Comparison of ENCODE assay signal across 12 cellular contexts in the genomic region with DNA sequence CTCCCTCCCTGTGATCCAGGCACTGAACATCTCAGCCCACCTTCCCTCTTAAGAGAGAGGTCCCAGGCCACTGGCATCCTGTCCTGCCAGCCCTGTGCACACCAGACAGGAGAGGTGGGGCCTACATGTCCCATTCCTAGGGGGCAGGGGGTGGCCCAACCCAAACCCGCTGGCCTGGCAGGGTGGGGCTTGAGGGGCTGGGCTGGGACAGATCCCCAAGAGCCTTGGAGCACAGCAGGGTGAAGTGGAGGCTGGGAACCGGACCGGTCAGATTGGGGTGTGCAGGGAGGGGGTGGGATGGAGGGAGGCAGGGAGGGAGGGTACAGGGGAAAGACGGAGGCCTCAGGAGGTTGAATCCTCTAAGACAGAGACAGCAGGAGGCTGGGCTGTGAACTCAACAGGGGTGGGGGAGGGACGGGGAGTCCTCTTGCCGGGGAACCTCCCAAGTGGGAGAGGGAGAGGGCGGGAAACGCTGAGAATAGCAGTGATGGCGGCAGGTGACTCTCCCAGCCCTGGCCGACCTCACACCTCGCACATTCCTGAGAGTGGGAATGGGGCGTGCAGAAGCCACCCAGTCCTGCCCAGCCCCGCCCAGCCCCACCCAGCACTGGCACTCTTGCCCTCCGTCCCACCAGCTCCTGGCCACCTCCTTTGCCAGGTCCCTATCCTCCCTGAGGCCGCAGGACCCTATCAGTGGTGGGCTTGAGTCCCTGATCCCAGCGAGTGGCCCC. TPM values are rescaled to one million over a fixed set of nuclear protein-coding genes. Genes with fewer than 3 reads are reported as not detected.
DNase-seq lines count a peak whose midpoint lies in the region; ATAC-seq, FAIRE-seq and TF ChIP-seq lines count a peak whose summit lies in the region.
"Had no signal": no experiment of that assay in that cellular context is flagged by ENCODE, and none has a peak within 500 bp of the region (broad histone marks: within the 10 kb centered on the region; RNA-seq: fewer than 3 reads in every experiment).

No MANE protein-coding gene starts in this region.

- no peak for TF ChIP-seq POLR2A in thyroid gland (IDR thresholded peaks at IDR 0.05)
- TF ChIP-seq POLR2A in adrenal gland (IDR thresholded peaks at IDR 0.05): no peak
- TF ChIP-seq POLR2A in ovary (IDR thresholded peaks at IDR 0.05): no peak

- no peaks in the 10 kb centered on the region for H3K27me3 ChIP-seq in astrocyte (ENCODE audit: insufficient read depth, low read length)
- H3K27me3 ChIP-seq in lower lobe of right lung (ENCODE audit: low read depth): no peaks in the 10 kb centered on the region
- H3K27me3 ChIP-seq in thyroid gland: no peaks in the 10 kb centered on the region
- no peaks in the 10 kb centered on the region for H3K27me3 ChIP-seq in adrenal gland
- no peaks in the 10 kb centered on the region for H3K27me3 ChIP-seq in ovary

- peaks cover 52% of the 10 kb centered on the region for H3K36me3 Mint-ChIP-seq in activated naive CD4-positive, alpha-beta T cell treated with anti-CD3 and anti-CD28 coated beads, Interleukin-2, amount 10 ng/mL, durations not matched to agents 7 days and 5 days
- peaks cover 7% of the 10 kb centered on the region for H3K36me3 Mint-ChIP-seq in astrocyte (ENCODE audit: low read depth, unreplicated experiment)

- no peak overlapping the region for H3K27ac ChIP-seq in astrocyte (ENCODE audit: low read depth, low read length)
- H3K27ac ChIP-seq in lower lobe of right lung: peak overlapping the region; percentile 64
- H3K27ac ChIP-seq in thyroid gland: peak overlapping the region; percentile 11 to 43 (median 17)
- H3K27ac ChIP-seq in adrenal gland: peak overlapping the region in 2 of 5 donors; percentile 60 to 78
- no peak overlapping the region for H3K27ac ChIP-seq in ovary

- TF ChIP-seq CTCF in astrocyte (IDR thresholded peaks at IDR 0.05; ENCODE audit: insufficient read depth, low read depth, low read length): no peak
- no peak for TF ChIP-seq CTCF in lower lobe of right lung (IDR thresholded peaks at IDR 0.05)
- TF ChIP-seq CTCF in thyroid gland (IDR thresholded peaks at IDR 0.05): no peak
- TF ChIP-seq CTCF in adrenal gland (IDR thresholded peaks at IDR 0.05): no peak
- no peak for TF ChIP-seq CTCF in ovary (IDR thresholded peaks at IDR 0.05)

- no peak for DNase-seq in activated naive CD4-positive, alpha-beta T cell treated with anti-CD3 and anti-CD28 coated beads, Interleukin-2, amount 10 ng/mL, durations not matched to agents 7 days and 5 days
- DNase-seq in activated naive CD4-positive, alpha-beta T cell treated with Interleukin-2 at 50 U/mL for 16 hours: no peak
- DNase-seq in astrocyte (ENCODE audit: low read depth) (no peak), lower lobe of right lung (peak; percentile 74), thyroid gland (no peak), NCI-H345 (lab: John Stamatoyannopoulos, UW) (no peak), adrenal gland (no peak), ovary (no peak)
- DNase-seq: activated CD4-positive, CD25-positive, alpha-beta regulatory T cell; naive B cell; RPMI8226 had no signal

- CTCF ChIA-PET in activated naive CD4-positive, alpha-beta T cell treated with anti-CD3 and anti-CD28 coated beads, Interleukin-2, amount 10 ng/mL, durations not matched to agents 7 days and 5 days (lab: Charles Lee): no interaction called here

- H2AFZ ChIP-seq in astrocyte (ENCODE audit: low read depth, low read length): no peak overlapping the region

- H3K9me3 Mint-ChIP-seq in activated naive CD4-positive, alpha-beta T cell treated with anti-CD3 and anti-CD28 coated beads, Interleukin-2, amount 10 ng/mL, durations not matched to agents 7 days and 5 days: no peaks in the 10 kb centered on the region
- no peaks in the 10 kb centered on the region for H3K9me3 Mint-ChIP-seq in astrocyte (ENCODE audit: unreplicated experiment)
- H3K9me3 Mint-ChIP-seq: activated T-helper 17 cell treated with anti-CD3 and anti-CD28 coated beads, Interleukin-2, amount 50 U/mL, for 72 hours; naive B cell had no signal

- H3K4me2 ChIP-seq in astrocyte (ENCODE audit: low read length): peak overlapping the region; percentile 18

- peaks cover 65% of the 10 kb centered on the region for H4K20me1 ChIP-seq in astrocyte (ENCODE audit: insufficient read depth, low read length)

- TF ChIP-seq EP300 in ovary (IDR thresholded peaks at IDR 0.05): no peak

- no peaks in the 10 kb centered on the region for H3K9me3 ChIP-seq in astrocyte (ENCODE audit: insufficient read depth, low read depth, low read length)
- no peaks in the 10 kb centered on the region for H3K9me3 ChIP-seq in lower lobe of right lung
- H3K9me3 ChIP-seq in thyroid gland: no peaks in the 10 kb centered on the region
- H3K9me3 ChIP-seq in adrenal gland (replicated peaks in 1 of 3): no peaks in the 10 kb centered on the region
- H3K9me3 ChIP-seq in ovary: no peaks in the 10 kb centered on the region

- H3K79me2 ChIP-seq in astrocyte (ENCODE audit: insufficient read depth, low read length): peaks cover 24% of the 10 kb centered on the region

- no peaks in the 10 kb centered on the region for H3K27me3 Mint-ChIP-seq in activated naive CD4-positive, alpha-beta T cell treated with anti-CD3 and anti-CD28 coated beads, Interleukin-2, amount 10 ng/mL, durations not matched to agents 7 days and 5 days
- no peaks in the 10 kb centered on the region for H3K27me3 Mint-ChIP-seq in astrocyte (ENCODE audit: low read depth, unreplicated experiment)
- H3K27me3 Mint-ChIP-seq: activated T-helper 17 cell treated with anti-CD3 and anti-CD28 coated beads, Interleukin-2, amount 50 U/mL, for 72 hours; naive B cell had no signal

- no peaks in the 10 kb centered on the region for H3K36me3 ChIP-seq in astrocyte (ENCODE audit: insufficient read depth, low read length)
- H3K36me3 ChIP-seq in lower lobe of right lung: peaks cover 60% of the 10 kb centered on the region
- peaks cover 0 to 5% of the 10 kb centered on the region in 2 donors for H3K36me3 ChIP-seq in thyroid gland
- H3K36me3 ChIP-seq in adrenal gland (replicated peaks in 1 of 2): peaks cover 0 to 43% of the 10 kb centered on the region in 2 donors
- no peaks in the 10 kb centered on the region for H3K36me3 ChIP-seq in ovary

- peak; percentile 60 to 64 for ATAC-seq in lower lobe of right lung

- no peak overlapping the region for H3K4me3 Mint-ChIP-seq in activated naive CD4-positive, alpha-beta T cell treated with anti-CD3 and anti-CD28 coated beads, Interleukin-2, amount 10 ng/mL, durations not matched to agents 7 days and 5 days
- no peak overlapping the region for H3K4me3 Mint-ChIP-seq in astrocyte (ENCODE audit: unreplicated experiment)

- H3K9ac ChIP-seq in astrocyte (ENCODE audit: low read length): no peak overlapping the region

- H3K4me1 ChIP-seq in astrocyte (ENCODE audit: insufficient read depth, low read length) (peaks cover 11% of the 10 kb centered on the region), lower lobe of right lung (peaks cover 44% of the 10 kb centered on the region), thyroid gland (peaks cover 30 to 50% of the 10 kb centered on the region in 2 donors), adrenal gland (replicated peaks in 1 of 2) (peaks cover 24 to 53% of the 10 kb centered on the region in 2 donors), ovary (ENCODE audit: insufficient read depth) (peaks cover 13% of the 10 kb centered on the region)

- peaks cover 57% of the 10 kb centered on the region for H3K4me1 Mint-ChIP-seq in activated naive CD4-positive, alpha-beta T cell treated with anti-CD3 and anti-CD28 coated beads, Interleukin-2, amount 10 ng/mL, durations not matched to agents 7 days and 5 days
- peaks cover 16% of the 10 kb centered on the region for H3K4me1 Mint-ChIP-seq in astrocyte (ENCODE audit: low read depth, unreplicated experiment)

- peak overlapping the region; percentile 19 for H3K27ac Mint-ChIP-seq in activated naive CD4-positive, alpha-beta T cell treated with anti-CD3 and anti-CD28 coated beads, Interleukin-2, amount 10 ng/mL, durations not matched to agents 7 days and 5 days
- no peak overlapping the region for H3K27ac Mint-ChIP-seq in astrocyte (ENCODE audit: unreplicated experiment)

- WGBS in thyroid gland, 2 donors: 66 to 70% methylated on average over 5 to 13 of the region's 16 CpGs
- 75 to 84% (median 80%) methylated on average over 11 to 16 of the region's 16 CpGs for WGBS in adrenal gland, 4 donors
- 58 to 66% (median 62%) methylated on average over 14 to 16 of the region's 16 CpGs for WGBS in ovary, 3 donors

- FAIRE-seq in astrocyte (lab: Jason Lieb, UNC): no peak

- intact Hi-C loops in lower lobe of right lung (cut with DNase I): no loop called here
- intact Hi-C loops in thyroid gland (cut with DNase I): no loop called here
- intact Hi-C loops in adrenal gland (cut with DNase I): no loop called here
- intact Hi-C loops in ovary (cut with DNase I): loop anchor here (5.0 to 10.0 kb wide), 5 partner anchors 90 to 613 kb away; a partner anchor contains a TSS

- H3K4me3 ChIP-seq in astrocyte (ENCODE audit: insufficient read depth, low read depth, low read length) (no peak overlapping the region), lower lobe of right lung (peak overlapping the region; percentile 21), thyroid gland (replicated peaks in 1 of 3) (no peak overlapping the region), adrenal gland (no peak overlapping the region), ovary (no peak overlapping the region)

RNA-seq across cellular contexts. Expression of a gene that starts 6.7 kb away (rescaled TPM):
- 52.9 and 53.4 TPM in 2 replicates for total RNA-seq in astrocyte
- 53.6 TPM for total RNA-seq in lower lobe of right lung
- total RNA-seq in thyroid gland: 10 to 100 TPM; 22.7 to 37.8 (median 27.9) TPM
- 10 to 100 TPM; 41.4 to 96.1 (median 60.7) TPM for total RNA-seq in adrenal gland
- 10 to 100 TPM; 11.2 to 80.5 (median 73.6) TPM for polyA plus RNA-seq in adrenal gland
- total RNA-seq in ovary: 10 to 100 TPM; 19.8 to 57.3 (median 47.5) TPM
- polyA plus RNA-seq in ovary: 10 to 100 TPM in 1 of 2 donors, 1 to 10 TPM in 1; 6.5 to 40.4 TPM

RNA-seq across cellular contexts. Expression of a gene that starts 8.2 kb away (rescaled TPM):
- 2.5 and 2.6 TPM in 2 replicates for total RNA-seq in astrocyte
- total RNA-seq in lower lobe of right lung: 1.7 TPM
- total RNA-seq in thyroid gland: 1 to 10 TPM in 1 of 4 donors, not detected in 3; 2.0 TPM
- total RNA-seq in adrenal gland: under 1 TPM in 3 of 8 donors, not detected in 5; 0.36 to 0.50 (median 0.48) TPM
- 1 to 10 TPM in 2 of 3 donors, not detected in 1; 1.2 to 2.9 TPM for polyA plus RNA-seq in adrenal gland
- total RNA-seq in ovary: 1 to 10 TPM in 2 of 7 donors, under 1 TPM in 4, not detected in 1; 0.45 to 3.0 (median 0.87) TPM
- polyA plus RNA-seq in ovary: under 1 TPM; 0.25 to 0.71 TPM

RNA-seq across cellular contexts. Expression of a gene that starts 11.4 kb away (rescaled TPM):
- total RNA-seq in astrocyte: 2.5 and 2.6 TPM in 2 replicates
- 1.1 TPM for total RNA-seq in lower lobe of right lung
- total RNA-seq in thyroid gland: 1 to 10 TPM in 2 of 4 donors, under 1 TPM in 1, not detected in 1; 0.40 to 1.3 (median 1.0) TPM
- 1 to 10 TPM in 7 of 8 donors, not detected in 1; 1.4 to 3.6 (median 3.3) TPM for total RNA-seq in adrenal gland
- 10 to 100 TPM in 1 of 3 donors, 1 to 10 TPM in 1, under 1 TPM in 1; 0.79 to 26.1 (median 2.8) TPM for polyA plus RNA-seq in adrenal gland
- total RNA-seq in ovary: 10 to 100 TPM in 1 of 7 donors, 1 to 10 TPM in 6; 3.8 to 10.1 (median 8.5) TPM
- 1 to 10 TPM in 1 of 2 donors, under 1 TPM in 1; 0.28 to 4.8 TPM for polyA plus RNA-seq in ovary

RNA-seq across cellular contexts. Expression of a gene that starts 36.0 kb away (rescaled TPM):
- total RNA-seq in astrocyte (18.5 and 19.7 TPM in 2 replicates), lower lobe of right lung (24.5 TPM), thyroid gland (10 to 100 TPM; 28.4 to 67.2 (median 45.5) TPM), adrenal gland (10 to 100 TPM; 29.9 to 64.9 (median 49.7) TPM), ovary (10 to 100 TPM; 31.8 to 48.5 (median 39.1) TPM)
- polyA plus RNA-seq in adrenal gland (100 to 1,000 TPM in 2 of 3 donors, 1 to 10 TPM in 1; 8.5 to 283 (median 231) TPM), ovary (10 to 100 TPM in 1 of 2 donors, 1 to 10 TPM in 1; 2.7 to 39.8 TPM)

RNA-seq across cellular contexts. Expression of a gene that starts 42.7 kb away (rescaled TPM):
- total RNA-seq in astrocyte (20.2 and 20.5 TPM in 2 replicates), lower lobe of right lung (36.3 TPM), thyroid gland (10 to 100 TPM; 42.9 to 48.7 (median 45.6) TPM), adrenal gland (10 to 100 TPM; 24.8 to 76.8 (median 51.8) TPM), ovary (10 to 100 TPM; 29.4 to 60.6 (median 44.7) TPM)
- polyA plus RNA-seq in adrenal gland (10 to 100 TPM; 36.7 to 54.6 (median 47.9) TPM), ovary (10 to 100 TPM; 30.0 to 48.9 TPM)

Comparison
In these comparisons a context has a peak if more than half of its experiments do, and no peak if none do; other contexts are left out.
1. H3K27ac ChIP-seq: peak in lower lobe of right lung (single experiment) and thyroid gland (3 of 3); none in astrocyte (single experiment) and ovary (0 of 2).
2. intact Hi-C loops: an anchor here in ovary (5.0 to 10.0 kb wide); none called in lower lobe of right lung, thyroid gland and adrenal gland.